9 cellular contexts compared by ENCODE assay signal in the genomic region with DNA sequence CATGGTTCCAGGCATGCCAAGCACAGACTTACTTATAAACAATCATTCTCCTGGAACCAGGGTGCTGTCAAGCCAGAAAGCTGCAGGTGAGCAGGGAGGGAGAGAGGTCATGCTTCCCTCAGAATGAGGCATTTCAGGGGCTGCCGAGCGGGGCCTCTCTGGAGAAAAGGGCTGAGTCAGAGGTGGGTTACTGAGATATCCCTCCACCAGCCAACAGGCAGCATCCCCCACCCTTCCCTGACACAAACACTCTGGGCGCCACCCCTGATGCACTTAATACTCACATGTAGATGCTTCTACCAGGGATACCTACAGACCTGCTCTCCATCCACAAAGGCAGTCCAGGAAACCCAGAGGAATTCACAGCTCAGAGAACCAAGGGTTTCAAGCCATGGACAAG. TPM values are rescaled to one million over a fixed set of nuclear protein-coding genes. Genes with fewer than 3 reads are reported as not detected.
DNase-seq lines count a peak whose midpoint lies in the region; ATAC-seq and TF ChIP-seq lines count a peak whose summit lies in the region.
"Had no signal": no experiment of that assay in that cellular context is flagged by ENCODE, and none has a peak within 500 bp of the region (broad histone marks: within the 10 kb centered on the region; RNA-seq: fewer than 3 reads in every experiment).

No MANE protein-coding gene starts in this region.

- H3K36me3 Mint-ChIP-seq in activated CD8-positive, alpha-beta T cell treated with anti-CD3 and anti-CD28 coated beads, Interleukin-2, amount 10 ng/mL, durations not matched to agents 7 days and 5 days (ENCODE audit: low read depth), result peaks cover 24% of the 10 kb centered on the region
- peaks cover 5 to 10% of the 10 kb centered on the region in 2 donors for H3K36me3 Mint-ChIP-seq in stimulated activated naive B cell treated with anti-CD40 and anti-IgM and Interleukin-4, amounts not matched to agents 10 μg/mL and 1 μg/mL and 100 μg/mL, for 72 hours

- no peaks in the 10 kb centered on the region for H3K27me3 ChIP-seq in iPS-20b (ENCODE audit: insufficient read depth, low read length)
- no peaks in the 10 kb centered on the region for H3K27me3 ChIP-seq in MM.1S (replicated peaks; ENCODE audit: insufficient read depth, low read length)

- H3K9ac ChIP-seq in iPS-20b (ENCODE audit: low read depth, low read length) (peak overlapping the region; percentile 72; the same call in 1 of the 2 replicates), MM.1S (ENCODE audit: low read length) (no peak overlapping the region)

- H3F3A ChIP-seq in MM.1S (ENCODE audit: insufficient read depth, low read length), result peaks cover 17% of the 10 kb centered on the region

- H3K4me1 ChIP-seq in iPS-20b (ENCODE audit: insufficient read depth, low read length) (peaks cover 23% of the 10 kb centered on the region), MM.1S (ENCODE audit: low read length) (peaks cover 34% of the 10 kb centered on the region)

- no peaks in the 10 kb centered on the region for H3K9me2 ChIP-seq in MM.1S (replicated peaks; ENCODE audit: insufficient read depth, low read length)

- no peak overlapping the region for H3K4me3 Mint-ChIP-seq in activated CD8-positive, alpha-beta T cell treated with anti-CD3 and anti-CD28 coated beads, Interleukin-2, amount 10 ng/mL, durations not matched to agents 7 days and 5 days
- peak overlapping the region; percentile 17 to 28 for H3K4me3 Mint-ChIP-seq in stimulated activated naive B cell treated with anti-CD40 and anti-IgM and Interleukin-4, amounts not matched to agents 10 μg/mL and 1 μg/mL and 100 μg/mL, for 72 hours

- H4K20me1 ChIP-seq in MM.1S (ENCODE audit: insufficient read depth, low read length), result no peaks in the 10 kb centered on the region

- H3K4me3 ChIP-seq in iPS-20b (ENCODE audit: low read length) (no peak overlapping the region), MM.1S (ENCODE audit: low read length) (no peak overlapping the region)

- peaks cover 63% of the 10 kb centered on the region for H3K79me2 ChIP-seq in MM.1S (ENCODE audit: low read length)

- H3K9me3 ChIP-seq in iPS-20b (ENCODE audit: insufficient read depth, low read depth, low read length) (no peaks in the 10 kb centered on the region), MM.1S (replicated peaks; ENCODE audit: insufficient read depth, low read length) (no peaks in the 10 kb centered on the region)

- POLR2A ChIA-PET in activated CD8-positive, alpha-beta T cell treated with anti-CD3 and anti-CD28 coated beads, Interleukin-2, amount 10 ng/mL, durations not matched to agents 7 days and 5 days (lab: Charles Lee), result no interaction called here

- no peak overlapping the region for H2AFZ ChIP-seq in MM.1S (ENCODE audit: low read length)

- no peak for TF ChIP-seq CTCF in MM.1S (IDR thresholded peaks at IDR 0.05; ENCODE audit: low read length)

- H3K27ac ChIP-seq in iPS-20b (ENCODE audit: low read length) (peak overlapping the region; percentile 66), MM.1S (ENCODE audit: low read length) (no peak overlapping the region)

- no peaks in the 10 kb centered on the region for H3K9me3 Mint-ChIP-seq in activated CD8-positive, alpha-beta T cell treated with anti-CD3 and anti-CD28 coated beads, Interleukin-2, amount 10 ng/mL, durations not matched to agents 7 days and 5 days (ENCODE audit: insufficient read depth)
- no peaks in the 10 kb centered on the region for H3K9me3 Mint-ChIP-seq in stimulated activated naive B cell treated with anti-CD40 and anti-IgM and Interleukin-4, amounts not matched to agents 10 μg/mL and 1 μg/mL and 100 μg/mL, for 72 hours

- H3K4me1 Mint-ChIP-seq in activated CD8-positive, alpha-beta T cell treated with anti-CD3 and anti-CD28 coated beads, Interleukin-2, amount 10 ng/mL, durations not matched to agents 7 days and 5 days (ENCODE audit: low read depth), result peaks cover 66% of the 10 kb centered on the region
- peaks cover 54 to 72% of the 10 kb centered on the region in 2 donors for H3K4me1 Mint-ChIP-seq in stimulated activated naive B cell treated with anti-CD40 and anti-IgM and Interleukin-4, amounts not matched to agents 10 μg/mL and 1 μg/mL and 100 μg/mL, for 72 hours

- H3K27me3 Mint-ChIP-seq in activated CD8-positive, alpha-beta T cell treated with anti-CD3 and anti-CD28 coated beads, Interleukin-2, amount 10 ng/mL, durations not matched to agents 7 days and 5 days (ENCODE audit: low read depth), result no peaks in the 10 kb centered on the region
- H3K27me3 Mint-ChIP-seq in stimulated activated naive B cell treated with anti-CD40 and anti-IgM and Interleukin-4, amounts not matched to agents 10 μg/mL and 1 μg/mL and 100 μg/mL, for 72 hours, result no peaks in the 10 kb centered on the region

- H3K27ac Mint-ChIP-seq in activated CD8-positive, alpha-beta T cell treated with anti-CD3 and anti-CD28 coated beads, Interleukin-2, amount 10 ng/mL, durations not matched to agents 7 days and 5 days, result peak overlapping the region; percentile 96
- H3K27ac Mint-ChIP-seq in stimulated activated naive B cell treated with anti-CD40 and anti-IgM and Interleukin-4, amounts not matched to agents 10 μg/mL and 1 μg/mL and 100 μg/mL, for 72 hours, result peak overlapping the region; percentile 99

- CTCF ChIA-PET in activated CD8-positive, alpha-beta T cell treated with anti-CD3 and anti-CD28 coated beads, Interleukin-2, amount 10 ng/mL, durations not matched to agents 7 days and 5 days (lab: Charles Lee), result interaction anchor here (0.7 to 1.4 kb wide), 2 partner anchors 40 to 114 kb away, joined by 3 to 4 read pairs; no protein-coding TSS in a partner anchor

- DNase-seq in NCI-H82 (lab: John Stamatoyannopoulos, UW) (peak; percentile 16), NCI-H82 treated with DMSO at 0.1 percent for 48 hours (lab: John Stamatoyannopoulos, UW; ENCODE audit: unreplicated experiment) (no peak), MM.1S (no peak)
- no peak for DNase-seq in activated CD8-positive, alpha-beta T cell treated with anti-CD3 and anti-CD28 coated beads, Interleukin-2, amount 10 ng/mL, durations not matched to agents 7 days and 5 days
- DNase-seq in stimulated activated naive B cell treated with anti-CD40 and anti-IgM and Interleukin-4, amounts not matched to agents 10 μg/mL and 1 μg/mL and 100 μg/mL, for 72 hours, result no peak
- no peak for DNase-seq in stimulated activated naive CD4-positive, alpha-beta T cell (lab: John Stamatoyannopoulos, UW)
- DNase-seq: SW 1271 had no signal

- ATAC-seq in activated CD8-positive, alpha-beta T cell treated with anti-CD3 and anti-CD28 coated beads, Interleukin-2, amount 10 ng/mL, durations not matched to agents 7 days and 5 days, result no peak
- ATAC-seq in stimulated activated naive B cell treated with anti-CD40 and anti-IgM and Interleukin-4, amounts not matched to agents 10 μg/mL and 1 μg/mL and 100 μg/mL, for 72 hours (replicated peaks), result no peak
- no peak for ATAC-seq in HG03342 (IDR thresholded peaks at IDR 0.05; ENCODE audit: unreplicated experiment)

- peaks cover 2% of the 10 kb centered on the region; the same call in 1 of the 2 replicates for H3K36me3 ChIP-seq in iPS-20b (ENCODE audit: insufficient read depth, low read depth, low read length)
- no peaks in the 10 kb centered on the region for H3K36me3 ChIP-seq in MM.1S (replicated peaks; ENCODE audit: insufficient read depth, low read length)

- H3K4me2 ChIP-seq in MM.1S (ENCODE audit: low read depth, low read length), result no peak overlapping the region

RNA-seq across cellular contexts. Expression of a gene that starts 13.1 kb away (rescaled TPM):
- 10 to 100 TPM; 69.7 to 72.4 TPM for total RNA-seq in activated CD8-positive, alpha-beta T cell treated with anti-CD3 and anti-CD28 coated beads, Interleukin-2, amount 10 ng/mL, durations not matched to agents 7 days and 5 days

RNA-seq across cellular contexts. Expression of a gene that starts 25.1 kb away (rescaled TPM):
- 10 to 100 TPM; 44.7 to 47.5 TPM for total RNA-seq in activated CD8-positive, alpha-beta T cell treated with anti-CD3 and anti-CD28 coated beads, Interleukin-2, amount 10 ng/mL, durations not matched to agents 7 days and 5 days

RNA-seq across cellular contexts. Expression of a gene that starts 49.2 kb away (rescaled TPM):
- 10 to 100 TPM; 12.3 to 13.3 TPM for total RNA-seq in activated CD8-positive, alpha-beta T cell treated with anti-CD3 and anti-CD28 coated beads, Interleukin-2, amount 10 ng/mL, durations not matched to agents 7 days and 5 days
